ENCODE assay signal across 15 cellular contexts in the genomic region with DNA sequence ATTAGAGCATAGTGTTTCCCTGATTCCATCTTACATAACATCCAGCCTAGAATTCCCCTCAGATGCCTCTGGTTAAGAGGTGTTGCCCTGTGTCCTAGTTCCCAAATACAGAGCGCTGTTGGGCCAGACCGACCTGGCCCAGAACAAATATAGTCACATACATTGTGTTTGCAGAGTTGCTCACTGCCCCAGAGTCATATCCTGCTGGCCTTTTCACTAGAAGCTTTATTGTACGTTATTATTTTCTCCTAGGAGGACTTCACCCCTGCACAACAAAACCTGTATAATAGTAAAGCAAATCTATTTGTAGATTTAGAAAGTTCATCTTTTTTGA. TPM values are rescaled to one million over a fixed set of nuclear protein-coding genes. Genes with fewer than 3 reads are reported as not detected.
DNase-seq lines count a peak whose midpoint lies in the region; ATAC-seq and TF ChIP-seq lines count a peak whose summit lies in the region.
"Had no signal": no experiment of that assay in that cellular context is flagged by ENCODE, and none has a peak within 500 bp of the region (broad histone marks: within the 10 kb centered on the region; RNA-seq: fewer than 3 reads in every experiment).

No MANE protein-coding gene starts in this region.

- peak overlapping the region in 2 of 3 experiments; percentile 25 to 32; a peak in 2 of 7 replicates for H3K27ac Mint-ChIP-seq in H9
- H3K27ac Mint-ChIP-seq: B cell; CD4-positive, alpha-beta T cell; IgD-negative memory B cell had no signal

- no peak overlapping the region for H3K14ac ChIP-seq in H9 (ENCODE audit: insufficient read depth, low read length)

- H2AK5ac ChIP-seq in H9 (ENCODE audit: insufficient read length, low read length): no peak overlapping the region

- H4K8ac ChIP-seq in H9 (replicated peaks; ENCODE audit: insufficient read length, low read depth, low read length): no peak overlapping the region

- no peaks in the 10 kb centered on the region for H3K79me1 ChIP-seq in H9 (ENCODE audit: insufficient read depth, low read depth, low read length, poor library complexity, severe bottlenecking)

- H3K4me1 ChIP-seq in H9 (ENCODE audit: insufficient read depth, low read length) (no peaks in the 10 kb centered on the region), Panc1 (ENCODE audit: control insufficient read depth, insufficient read depth, low read length) (no peaks in the 10 kb centered on the region)

- peaks cover 2% of the 10 kb centered on the region; the same call in 1 of the 2 replicates for H3K79me2 ChIP-seq in H9 (ENCODE audit: insufficient read depth, low read length)

- H2BK20ac ChIP-seq in H9 (ENCODE audit: low read depth, low read length, poor library complexity, severe bottlenecking): no peak overlapping the region

- H3K4ac ChIP-seq in H9 (ENCODE audit: low read depth, low read length): no peak overlapping the region

- H3K56ac ChIP-seq in H9 (ENCODE audit: insufficient read length, low read depth, low read length): no peak overlapping the region

- no peak overlapping the region for H2BK15ac ChIP-seq in H9 (ENCODE audit: low read depth, low read length)

- no peaks in the 10 kb centered on the region for H3K36me3 ChIP-seq in Panc1 (ENCODE audit: control insufficient read depth, insufficient read depth, low read length)

- WGBS in H9 (ENCODE audit: extremely low coverage, insufficient read length, low lambda C conversion rate): no CpG with 5 or more reads among the region's 3 CpGs

- H3K23me2 ChIP-seq in H9 (ENCODE audit: insufficient read length, low read depth, low read length, poor library complexity, severe bottlenecking): no peaks in the 10 kb centered on the region

- no peak overlapping the region for H3T11ph ChIP-seq in H9 (ENCODE audit: low read length)

- in situ Hi-C loops in Panc1 (cut with HindIII; ENCODE audit: low pct_unique_long_range_greater_than_20kb, low sequenced_read_pairs): no loop called here

- H3K27me3 ChIP-seq in H9 (ENCODE audit: insufficient read depth, low read length): no peaks in the 10 kb centered on the region
- H3K27me3 ChIP-seq in Panc1 (ENCODE audit: control insufficient read depth, insufficient read depth, low read length): no peaks in the 10 kb centered on the region

- no peak overlapping the region for H2BK5ac ChIP-seq in H9 (ENCODE audit: insufficient read length, low read length)

- peak; percentile 93 for ATAC-seq in Panc1
- ATAC-seq in HG02759 (IDR thresholded peaks at IDR 0.05; ENCODE audit: unreplicated experiment): no peak
- ATAC-seq in GM21786 (IDR thresholded peaks at IDR 0.05; ENCODE audit: unreplicated experiment): no peak

- TF ChIP-seq CTCF in H9 (conservative IDR thresholded peaks at IDR 0.05): no peak
- TF ChIP-seq CTCF in Panc1 (IDR thresholded peaks at IDR 0.05): no peak

- no peak overlapping the region for H3K23ac ChIP-seq in H9 (ENCODE audit: insufficient read length, low read depth, low read length)

- POLR2A ChIA-PET in Panc1 (lab: Charles Lee): no interaction called here

- no peak overlapping the region for H3K4me3 Mint-ChIP-seq in H9
- H3K4me3 Mint-ChIP-seq: B cell; CD4-positive, alpha-beta T cell; IgD-negative memory B cell had no signal

- no peak overlapping the region for H3K4me2 ChIP-seq in H9 (ENCODE audit: insufficient read depth, insufficient read length, low read length)

- H4K5ac ChIP-seq in H9 (ENCODE audit: insufficient read length, low read depth, low read length): no peak overlapping the region

- H3K4me1 Mint-ChIP-seq in H9: no peaks in the 10 kb centered on the region
- H3K4me1 Mint-ChIP-seq: B cell had no signal

- no peak overlapping the region for H3K4me3 ChIP-seq in Panc1 (ENCODE audit: low read depth in 2 of 2, low read length in 2 of 2)
- H3K4me3 ChIP-seq: GM23248 had no signal

- H3K9ac ChIP-seq in H9 (ENCODE audit: extremely low read depth, insufficient read length, low read length): no peak overlapping the region
- H3K9ac ChIP-seq: GM23248 had no signal

- no peak overlapping the region for H4K91ac ChIP-seq in H9 (ENCODE audit: insufficient read length, low read depth, low read length)

- CTCF ChIA-PET in Panc1 (lab: Charles Lee): no interaction called here

- no peak overlapping the region for H2BK120ac ChIP-seq in H9 (ENCODE audit: low read depth, low read length, poor library complexity, severe bottlenecking)

- BruUV-seq in Panc1 (replicated peaks; lab: Mats Ljungman, UMichigan): no TSS peak

- H3K36me3 Mint-ChIP-seq in H9 (ENCODE audit: insufficient read depth in 1 of 3, low read depth in 3 of 3): peaks cover 0 to 6% (median under 1%) of the 10 kb centered on the region in 3 experiments; a peak in 2 of 7 replicates

- H3K9me3 Mint-ChIP-seq in H9: peaks cover 0 to 3% of the 10 kb centered on the region in 2 experiments; a peak in 1 of 5 replicates
- H3K9me3 Mint-ChIP-seq: CD4-positive, alpha-beta T cell had no signal

- H2AFZ ChIP-seq in H9 (ENCODE audit: low read length): no peak overlapping the region
- H2AFZ ChIP-seq: GM23248 had no signal

- H3K27ac ChIP-seq in H9 (ENCODE audit: insufficient read length, low read depth, low read length): no peak overlapping the region
- no peak overlapping the region for H3K27ac ChIP-seq in Panc1 (ENCODE audit: low read length)
- peak overlapping the region; percentile 51 for H3K27ac ChIP-seq in epithelial cell of prostate
- H3K27ac ChIP-seq: GM23248 had no signal

- H3K18ac ChIP-seq in H9 (ENCODE audit: insufficient read length, low read depth, low read length): no peak overlapping the region

- H3K9me3 ChIP-seq in H9 (ENCODE audit: control insufficient read depth, low read depth, low read length) (no peaks in the 10 kb centered on the region), Panc1 (ENCODE audit: control insufficient read depth, insufficient read depth, low read depth, low read length) (no peaks in the 10 kb centered on the region)

- H3K27me3 Mint-ChIP-seq in H9 (ENCODE audit: low read depth): no peaks in the 10 kb centered on the region
- H3K27me3 Mint-ChIP-seq: B cell; CD4-positive, alpha-beta T cell; IgD-negative memory B cell had no signal

- no peak overlapping the region for H2BK12ac ChIP-seq in H9 (ENCODE audit: insufficient read length, low read depth, low read length)

- intact Hi-C loops in Panc1 (cut with micrococcal nuclease; ENCODE audit: unreplicated experiment): no loop called here

- no peaks in the 10 kb centered on the region for H4K20me1 ChIP-seq in H9 (ENCODE audit: control insufficient read depth, insufficient read depth, insufficient read length)

- DNase-seq in H9 (no peak), Panc1 (ENCODE audit: low read depth, low spot score) (no peak), epithelial cell of prostate (ENCODE audit: low read depth, low spot score) (no peak), AG08396 (ENCODE audit: low spot score) (no peak)
- DNase-seq: C1 segment of cervical spinal cord; Calu3; CD4-positive, alpha-beta T cell; DMS 273 treated with DMSO at 0.1 percent for 48 hours; GM23248; H7; KG1 had no signal

RNA-seq across cellular contexts. Expression of a gene that starts 11.1 kb away (rescaled TPM):
- total RNA-seq in H9 (2021) (34.6 and 37.9 TPM in 2 replicates), Panc1 (2021; ENCODE audit: unreplicated experiment) (26.6 TPM)
- polyA plus RNA-seq in Panc1 (2012; ENCODE audit: insufficient read length): 9.0 TPM
